Comparison of ENCODE assay signal across 17 cellular contexts in genomic region chr18:40094441-40094840, GRCh38.
DNase-seq lines count a peak whose midpoint lies in the region; ATAC-seq and TF ChIP-seq lines count a peak whose summit lies in the region.
"Had no signal": no experiment of that assay in that cellular context is flagged by ENCODE, and none has a peak within 500 bp of the region (broad histone marks: within the 10 kb centered on the region; RNA-seq: fewer than 3 reads in every experiment).

No MANE protein-coding gene starts in this region.

- peaks cover 20% of the 10 kb centered on the region for H3K4me1 ChIP-seq in GM23338 (ENCODE audit: insufficient read depth)
- H3K4me1 ChIP-seq: BE2C, SJCRH30 had no signal

- no peaks in the 10 kb centered on the region for H3K36me3 ChIP-seq in GM23338 (ENCODE audit: insufficient read depth)
- H3K36me3 ChIP-seq: BE2C, SJCRH30 had no signal

- ATAC-seq in GM23338: no peak

- peak overlapping the region; percentile 1 for H3K4me2 ChIP-seq in GM23338

- H4K20me1 ChIP-seq in GM23338 (replicated peaks; ENCODE audit: insufficient read depth): no peaks in the 10 kb centered on the region

- H3F3A ChIP-seq in GM23338 (replicated peaks; ENCODE audit: low read depth): no peaks in the 10 kb centered on the region

- DNase-seq in GM23338 (ENCODE audit: low spot score) (no peak), amniotic epithelial cell (ENCODE audit: low read depth) (peak; percentile 87), epithelial cell of esophagus (ENCODE audit: low read depth) (peak; percentile 7), skeletal muscle cell (ENCODE audit: low read depth) (peak; percentile 64), hepatic stellate cell (ENCODE audit: low spot score) (no peak), NK-92 (lab: John Stamatoyannopoulos, UW; ENCODE audit: unreplicated experiment) (no peak), NCI-H345 treated with DMSO at 0.1 percent for 48 hours (lab: John Stamatoyannopoulos, UW; ENCODE audit: unreplicated experiment) (no peak)
- DNase-seq: BE2C; CD4-positive, alpha-beta T cell; EL; NCI-H1436; NCI-H2029; NCI-H2171; NCI-H748 treated with DMSO at 0.1 percent for 48 hours; SJCRH30 had no signal

- peaks cover 22% of the 10 kb centered on the region for H3K4me1 Mint-ChIP-seq in GM23338
- H3K4me1 Mint-ChIP-seq: IgD-negative memory B cell had no signal

- no peak overlapping the region for H3K4me3 Mint-ChIP-seq in GM23338
- H3K4me3 Mint-ChIP-seq: CD4-positive, alpha-beta T cell; IgD-negative memory B cell had no signal

- H3K9me3 Mint-ChIP-seq in GM23338: no peaks in the 10 kb centered on the region

- H3K27ac Mint-ChIP-seq in GM23338: no peak overlapping the region
- H3K27ac Mint-ChIP-seq: CD4-positive, alpha-beta T cell; IgD-negative memory B cell had no signal

- H3K79me2 ChIP-seq in GM23338 (replicated peaks; ENCODE audit: insufficient read depth): no peaks in the 10 kb centered on the region

- TF ChIP-seq CTCF in GM23338 (conservative IDR thresholded peaks at IDR 0.05; ENCODE audit: low read depth in 2 of 2): no peak
- no peak for TF ChIP-seq CTCF in epithelial cell of esophagus (IDR thresholded peaks at IDR 0.05; ENCODE audit: insufficient read depth, low read depth, low read length, missing control alignments)

- H3K27me3 Mint-ChIP-seq in GM23338 (ENCODE audit: insufficient read depth, low read depth, poor library complexity): no peaks in the 10 kb centered on the region
- H3K27me3 Mint-ChIP-seq: CD4-positive, alpha-beta T cell; IgD-negative memory B cell had no signal

- no peaks in the 10 kb centered on the region for H3K9me2 ChIP-seq in GM23338 (ENCODE audit: insufficient read depth)

- H3K36me3 Mint-ChIP-seq in GM23338 (ENCODE audit: low read depth): no peaks in the 10 kb centered on the region
- H3K36me3 Mint-ChIP-seq: IgD-negative memory B cell had no signal

- no peaks in the 10 kb centered on the region for H3K27me3 ChIP-seq in GM23338 (ENCODE audit: insufficient read depth)
- H3K27me3 ChIP-seq: BE2C, SJCRH30 had no signal

- H3K27ac ChIP-seq in GM23338 (ENCODE audit: low read depth): no peak overlapping the region
- H3K27ac ChIP-seq: RWPE1, SJCRH30 had no signal

- H3K4me3 ChIP-seq in GM23338 (no peak overlapping the region), epithelial cell of esophagus (ENCODE audit: low read length) (no peak overlapping the region), skeletal muscle cell (ENCODE audit: low read depth, low read length) (no peak overlapping the region)
- H3K4me3 ChIP-seq: SJCRH30 had no signal

- H2AFZ ChIP-seq in GM23338: no peak overlapping the region

TF ChIP-seq in GM23338, 12 proteins besides CTCF, POLR2A, EP300 and RAD21 (continues in another document):
- TF ChIP-seq EZH2 (IDR thresholded peaks at IDR 0.05; ENCODE audit: low read depth, unreplicated experiment): no peak
- TF ChIP-seq, protein P1, sequence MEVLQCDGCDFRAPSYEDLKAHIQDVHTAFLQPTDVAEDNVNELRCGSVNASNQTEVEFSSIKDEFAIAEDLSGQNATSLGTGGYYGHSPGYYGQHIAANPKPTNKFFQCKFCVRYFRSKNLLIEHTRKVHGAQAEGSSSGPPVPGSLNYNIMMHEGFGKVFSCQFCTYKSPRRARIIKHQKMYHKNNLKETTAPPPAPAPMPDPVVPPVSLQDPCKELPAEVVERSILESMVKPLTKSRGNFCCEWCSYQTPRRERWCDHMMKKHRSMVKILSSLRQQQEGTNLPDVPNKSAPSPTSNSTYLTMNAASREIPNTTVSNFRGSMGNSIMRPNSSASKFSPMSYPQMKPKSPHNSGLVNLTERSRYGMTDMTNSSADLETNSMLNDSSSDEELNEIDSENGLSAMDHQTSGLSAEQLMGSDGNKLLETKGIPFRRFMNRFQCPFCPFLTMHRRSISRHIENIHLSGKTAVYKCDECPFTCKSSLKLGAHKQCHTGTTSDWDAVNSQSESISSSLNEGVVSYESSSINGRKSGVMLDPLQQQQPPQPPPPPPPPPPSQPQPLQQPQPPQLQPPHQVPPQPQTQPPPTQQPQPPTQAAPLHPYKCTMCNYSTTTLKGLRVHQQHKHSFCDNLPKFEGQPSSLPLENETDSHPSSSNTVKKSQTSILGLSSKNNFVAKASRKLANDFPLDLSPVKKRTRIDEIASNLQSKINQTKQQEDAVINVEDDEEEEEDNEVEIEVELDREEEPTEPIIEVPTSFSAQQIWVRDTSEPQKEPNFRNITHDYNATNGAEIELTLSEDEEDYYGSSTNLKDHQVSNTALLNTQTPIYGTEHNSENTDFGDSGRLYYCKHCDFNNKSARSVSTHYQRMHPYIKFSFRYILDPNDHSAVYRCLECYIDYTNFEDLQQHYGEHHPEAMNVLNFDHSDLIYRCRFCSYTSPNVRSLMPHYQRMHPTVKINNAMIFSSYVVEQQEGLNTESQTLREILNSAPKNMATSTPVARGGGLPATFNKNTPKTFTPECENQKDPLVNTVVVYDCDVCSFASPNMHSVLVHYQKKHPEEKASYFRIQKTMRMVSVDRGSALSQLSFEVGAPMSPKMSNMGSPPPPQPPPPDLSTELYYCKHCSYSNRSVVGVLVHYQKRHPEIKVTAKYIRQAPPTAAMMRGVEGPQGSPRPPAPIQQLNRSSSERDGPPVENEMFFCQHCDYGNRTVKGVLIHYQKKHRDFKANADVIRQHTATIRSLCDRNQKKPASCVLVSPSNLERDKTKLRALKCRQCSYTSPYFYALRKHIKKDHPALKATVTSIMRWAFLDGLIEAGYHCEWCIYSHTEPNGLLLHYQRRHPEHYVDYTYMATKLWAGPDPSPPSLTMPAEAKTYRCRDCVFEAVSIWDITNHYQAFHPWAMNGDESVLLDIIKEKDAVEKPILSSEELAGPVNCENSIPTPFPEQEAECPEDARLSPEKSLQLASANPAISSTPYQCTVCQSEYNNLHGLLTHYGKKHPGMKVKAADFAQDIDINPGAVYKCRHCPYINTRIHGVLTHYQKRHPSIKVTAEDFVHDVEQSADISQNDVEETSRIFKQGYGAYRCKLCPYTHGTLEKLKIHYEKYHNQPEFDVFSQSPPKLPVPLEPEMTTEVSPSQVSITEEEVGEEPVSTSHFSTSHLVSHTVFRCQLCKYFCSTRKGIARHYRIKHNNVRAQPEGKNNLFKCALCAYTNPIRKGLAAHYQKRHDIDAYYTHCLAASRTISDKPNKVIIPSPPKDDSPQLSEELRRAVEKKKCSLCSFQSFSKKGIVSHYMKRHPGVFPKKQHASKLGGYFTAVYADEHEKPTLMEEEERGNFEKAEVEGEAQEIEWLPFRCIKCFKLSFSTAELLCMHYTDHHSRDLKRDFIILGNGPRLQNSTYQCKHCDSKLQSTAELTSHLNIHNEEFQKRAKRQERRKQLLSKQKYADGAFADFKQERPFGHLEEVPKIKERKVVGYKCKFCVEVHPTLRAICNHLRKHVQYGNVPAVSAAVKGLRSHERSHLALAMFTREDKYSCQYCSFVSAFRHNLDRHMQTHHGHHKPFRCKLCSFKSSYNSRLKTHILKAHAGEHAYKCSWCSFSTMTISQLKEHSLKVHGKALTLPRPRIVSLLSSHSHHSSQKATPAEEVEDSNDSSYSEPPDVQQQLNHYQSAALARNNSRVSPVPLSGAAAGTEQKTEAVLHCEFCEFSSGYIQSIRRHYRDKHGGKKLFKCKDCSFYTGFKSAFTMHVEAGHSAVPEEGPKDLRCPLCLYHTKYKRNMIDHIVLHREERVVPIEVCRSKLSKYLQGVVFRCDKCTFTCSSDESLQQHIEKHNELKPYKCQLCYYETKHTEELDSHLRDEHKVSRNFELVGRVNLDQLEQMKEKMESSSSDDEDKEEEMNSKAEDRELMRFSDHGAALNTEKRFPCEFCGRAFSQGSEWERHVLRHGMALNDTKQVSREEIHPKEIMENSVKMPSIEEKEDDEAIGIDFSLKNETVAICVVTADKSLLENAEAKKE (CRISPR knock-in tag; IDR thresholded peaks at IDR 0.05): no peak
- no peak for TF ChIP-seq CREB1 (CRISPR knock-in tag; IDR thresholded peaks at IDR 0.05; ENCODE audit: low read depth)
- TF ChIP-seq ZNF331 (CRISPR knock-in tag; IDR thresholded peaks at IDR 0.05; ENCODE audit: low read depth): no peak
- no peak for TF ChIP-seq STAT1 (IDR thresholded peaks at IDR 0.05; ENCODE audit: unreplicated experiment)
- TF ChIP-seq, protein P2, sequence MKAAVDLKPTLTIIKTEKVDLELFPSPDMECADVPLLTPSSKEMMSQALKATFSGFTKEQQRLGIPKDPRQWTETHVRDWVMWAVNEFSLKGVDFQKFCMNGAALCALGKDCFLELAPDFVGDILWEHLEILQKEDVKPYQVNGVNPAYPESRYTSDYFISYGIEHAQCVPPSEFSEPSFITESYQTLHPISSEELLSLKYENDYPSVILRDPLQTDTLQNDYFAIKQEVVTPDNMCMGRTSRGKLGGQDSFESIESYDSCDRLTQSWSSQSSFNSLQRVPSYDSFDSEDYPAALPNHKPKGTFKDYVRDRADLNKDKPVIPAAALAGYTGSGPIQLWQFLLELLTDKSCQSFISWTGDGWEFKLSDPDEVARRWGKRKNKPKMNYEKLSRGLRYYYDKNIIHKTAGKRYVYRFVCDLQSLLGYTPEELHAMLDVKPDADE (IDR thresholded peaks at IDR 0.05): no peak
- no peak for TF ChIP-seq ZNF114 (CRISPR knock-in tag; IDR thresholded peaks at IDR 0.05)
- no peak for TF ChIP-seq EZH2phosphoT487 (IDR thresholded peaks at IDR 0.05; ENCODE audit: unreplicated experiment)
- no peak for TF ChIP-seq POLR2AphosphoS5 (IDR thresholded peaks at IDR 0.05; ENCODE audit: low read depth)
- no peak for TF ChIP-seq JUNB (IDR thresholded peaks at IDR 0.05; ENCODE audit: unreplicated experiment)
- no peak for TF ChIP-seq NANOG (IDR thresholded peaks at IDR 0.05; ENCODE audit: borderline replicate concordance)

Comparison
In these comparisons a context has a peak if more than half of its experiments do, and no peak if none do; other contexts are left out.
1. DNase-seq: peak in amniotic epithelial cell (single experiment), epithelial cell of esophagus (single experiment) and skeletal muscle cell (single experiment); none in GM23338 (single experiment), hepatic stellate cell (single experiment), NK-92 (single experiment) and NCI-H345 treated with DMSO at 0.1 percent for 48 hours (single experiment).